Comparison of ENCODE assay signal across 18 cellular contexts in genomic region chr17:7119314-7119713, GRCh38. TPM values are rescaled to one million over a fixed set of nuclear protein-coding genes. Genes with fewer than 3 reads are reported as not detected.
"Had no signal": no experiment of that assay in that cellular context is flagged by ENCODE, and none has a peak within 500 bp of the region (broad histone marks: within the 10 kb centered on the region; RNA-seq: fewer than 3 reads in every experiment).

No MANE protein-coding gene starts in this region.

- H3K4me3 ChIP-seq: breast epithelium, esophagus squamous epithelium had no signal

- H3K4me3 Mint-ChIP-seq: activated CD4-positive, alpha-beta T cell treated with anti-CD3 and anti-CD28 coated beads for 36 hours; activated CD8-positive, alpha-beta T cell treated with anti-CD3 and anti-CD28 coated beads for 36 hours; effector memory CD8-positive, alpha-beta T cell; immature natural killer cell; naive thymus-derived CD8-positive, alpha-beta T cell had no signal

- H2AFZ ChIP-seq: parathyroid adenoma had no signal

- H3K36me3 ChIP-seq: breast epithelium, esophagus squamous epithelium, neutrophil had no signal

- H3K9me3 Mint-ChIP-seq: activated CD8-positive, alpha-beta T cell treated with anti-CD3 and anti-CD28 coated beads for 36 hours; effector memory CD8-positive, alpha-beta T cell; immature natural killer cell; naive thymus-derived CD8-positive, alpha-beta T cell had no signal

- DNase-seq: activated CD4-positive, alpha-beta T cell treated with anti-CD3 and anti-CD28 coated beads for 36 hours; activated CD8-positive, alpha-beta T cell treated with anti-CD3 and anti-CD28 coated beads for 36 hours; activated naive CD4-positive, alpha-beta T cell treated with anti-CD3 and anti-CD28 coated beads, Interleukin-2, amount 50 U/mL, for 16 hours; activated T-cell treated with anti-CD3 and anti-CD28 coated beads, Interleukin-2, amount 50 U/mL, for 1 hour; effector memory CD8-positive, alpha-beta T cell; esophagus squamous epithelium; immature natural killer cell; mesenchymal stem cell; naive thymus-derived CD8-positive, alpha-beta T cell; stimulated activated naive CD4-positive, alpha-beta T cell; SW 1271; T-helper 2 cell had no signal

- H3K9ac ChIP-seq: parathyroid adenoma had no signal

- H3K27ac ChIP-seq: breast epithelium, esophagus squamous epithelium, neutrophil, parathyroid adenoma had no signal

- H3K4me1 Mint-ChIP-seq: activated CD4-positive, alpha-beta T cell treated with anti-CD3 and anti-CD28 coated beads for 36 hours had no signal

- H3K4me1 ChIP-seq: breast epithelium, esophagus squamous epithelium, parathyroid adenoma had no signal

- ATAC-seq: activated CD4-positive, alpha-beta T cell treated with anti-CD3 and anti-CD28 coated beads for 36 hours; activated CD8-positive, alpha-beta T cell treated with anti-CD3 and anti-CD28 coated beads for 36 hours; effector memory CD8-positive, alpha-beta T cell; naive thymus-derived CD8-positive, alpha-beta T cell had no signal

- H3K36me3 Mint-ChIP-seq: immature natural killer cell; naive thymus-derived CD8-positive, alpha-beta T cell had no signal

- H3K9me3 ChIP-seq: breast epithelium, esophagus squamous epithelium, neutrophil had no signal

- H3K79me2 ChIP-seq: parathyroid adenoma had no signal

- H3K27ac Mint-ChIP-seq: activated CD4-positive, alpha-beta T cell treated with anti-CD3 and anti-CD28 coated beads for 36 hours; activated CD8-positive, alpha-beta T cell treated with anti-CD3 and anti-CD28 coated beads for 36 hours; effector memory CD8-positive, alpha-beta T cell had no signal

RNA-seq across cellular contexts. Expression of gene ASGR2, which starts 4.7 kb away (rescaled TPM):
- total RNA-seq: activated CD4-positive, alpha-beta T cell treated with anti-CD3 and anti-CD28 coated beads for 36 hours; activated CD8-positive, alpha-beta T cell treated with anti-CD3 and anti-CD28 coated beads for 36 hours; astrocyte; naive thymus-derived CD8-positive, alpha-beta T cell; renal cortical epithelial cell; ureter had no signal

RNA-seq across cellular contexts. Expression of gene CLEC10A, which starts 39.3 kb away (rescaled TPM):
- total RNA-seq: activated CD4-positive, alpha-beta T cell treated with anti-CD3 and anti-CD28 coated beads for 36 hours; activated CD8-positive, alpha-beta T cell treated with anti-CD3 and anti-CD28 coated beads for 36 hours; astrocyte; renal cortical epithelial cell had no signal
